Comparison of ENCODE assay signal across 8 cellular contexts in genomic region chr1:28553229-28553930, GRCh38. TPM values are rescaled to one million over a fixed set of nuclear protein-coding genes. Genes with fewer than 3 reads are reported as not detected.
A peak's percentile ranks its signal among the peaks of the same experiment; 100 is the strongest.
DNase-seq lines count a peak whose midpoint lies in the region; ATAC-seq and TF ChIP-seq lines count a peak whose summit lies in the region.

No MANE protein-coding gene starts in this region.

- H3K4me2 ChIP-seq in BLaER1 treated with 17β-estradiol and CSF1 and Interleukin-3, amounts not matched to agents 10 nM and 100 nM = peak overlapping the region; percentile 78 to 95 (median 88)

- peaks cover 24 to 42% (median 35%) of the 10 kb centered on the region in 11 experiments for H3K36me3 ChIP-seq in BLaER1 treated with 17β-estradiol and CSF1 and Interleukin-3, amounts not matched to agents 10 nM and 100 nM
- H3K36me3 ChIP-seq in body of pancreas (replicated peaks in 1 of 2; ENCODE audit: insufficient read depth in 1 of 2, low read depth in 2 of 2) = peaks cover 0 to 4% of the 10 kb centered on the region in 2 donors
- no peaks in the 10 kb centered on the region for H3K36me3 ChIP-seq in rectal smooth muscle tissue (ENCODE audit: control insufficient read depth, insufficient read depth, low read length)

- H3K4me3 ChIP-seq in BLaER1 treated with 17β-estradiol and CSF1 and Interleukin-3, amounts not matched to agents 10 nM and 100 nM = peak overlapping the region; percentile 77 to 96 (median 86)
- peak overlapping the region; percentile 12 to 97 for H3K4me3 ChIP-seq in body of pancreas
- H3K4me3 ChIP-seq in rectal smooth muscle tissue (ENCODE audit: low read length) = peak overlapping the region; percentile 94

- H3K27me3 ChIP-seq in BLaER1 treated with 17β-estradiol and CSF1 and Interleukin-3, amounts not matched to agents 10 nM and 100 nM = no peaks in the 10 kb centered on the region
- H3K27me3 ChIP-seq in body of pancreas (no peaks in the 10 kb centered on the region), rectal smooth muscle tissue (ENCODE audit: control insufficient read depth, insufficient read depth, low read length) (no peaks in the 10 kb centered on the region)

- no peaks in the 10 kb centered on the region for H4K20me1 ChIP-seq in BLaER1 treated with 17β-estradiol and CSF1 and Interleukin-3, amounts not matched to agents 10 nM and 100 nM

- TF ChIP-seq POLR2A in body of pancreas (IDR thresholded peaks at IDR 0.05) = no peak

- H3K9ac ChIP-seq in BLaER1 treated with 17β-estradiol and CSF1 and Interleukin-3, amounts not matched to agents 10 nM and 100 nM = peak overlapping the region; percentile 84 to 92 (median 88)
- peak overlapping the region; percentile 63 for H3K9ac ChIP-seq in rectal smooth muscle tissue (ENCODE audit: low read length)

- H3K4me1 ChIP-seq in BLaER1 treated with 17β-estradiol and CSF1 and Interleukin-3, amounts not matched to agents 10 nM and 100 nM = peaks cover 12 to 27% (median 21%) of the 10 kb centered on the region in 10 experiments
- H3K4me1 ChIP-seq in body of pancreas (peaks cover 19% of the 10 kb centered on the region), rectal smooth muscle tissue (ENCODE audit: control insufficient read depth, insufficient read depth, low read length) (no peaks in the 10 kb centered on the region)

- no peaks in the 10 kb centered on the region for H3K9me3 ChIP-seq in BLaER1 treated with 17β-estradiol and CSF1 and Interleukin-3, amounts not matched to agents 10 nM and 100 nM (replicated peaks in 1 of 11)
- H3K9me3 ChIP-seq in body of pancreas = no peaks in the 10 kb centered on the region

- 0 to 1% methylated on average over 7 to 31 of the region's 31 CpGs for WGBS in body of pancreas, 2 donors

- intact Hi-C loops in body of pancreas (cut with DNase I) = no loop called here

- ATAC-seq in GM18517 (IDR thresholded peaks at IDR 0.05; ENCODE audit: unreplicated experiment) = peak; percentile 2
- peak; percentile 10 for ATAC-seq in HG03060 (IDR thresholded peaks at IDR 0.05; ENCODE audit: low read depth, unreplicated experiment)
- peak; percentile 10 for ATAC-seq in body of pancreas
- ATAC-seq in GM18519 (IDR thresholded peaks at IDR 0.05; ENCODE audit: low FRiP score, unreplicated experiment) = no peak

- H3K27ac ChIP-seq in BLaER1 treated with 17β-estradiol and CSF1 and Interleukin-3, amounts not matched to agents 10 nM and 100 nM = peak overlapping the region; percentile 69 to 91 (median 85)
- H3K27ac ChIP-seq in body of pancreas (peak overlapping the region; percentile 56 to 81 (median 65)), rectal smooth muscle tissue (ENCODE audit: low read depth, low read length) (peak overlapping the region; percentile 77)

- TF ChIP-seq CTCF in body of pancreas (IDR thresholded peaks at IDR 0.05) = no peak

- DNase-seq in OCI-M1 (lab: John Stamatoyannopoulos, UW) = peak; percentile 66
- DNase-seq in body of pancreas = peak in 3 of 4 donors; percentile 24 to 43 (median 31)
- peak in 35 of 51 donors; percentile 14 to 71 (median 45) for DNase-seq in hypothalamus (lab: John Stamatoyannopoulos, UW)

RNA-seq across cellular contexts. Expression of gene TRNAU1AP, which starts 0.5 kb away (rescaled TPM):
- total RNA-seq in body of pancreas = 10 to 100 TPM in 1 of 2 donors, 1 to 10 TPM in 1; 8.9 to 14.3 TPM

RNA-seq across cellular contexts. Expression of gene RAB42, which starts 38.7 kb away (rescaled TPM):
- total RNA-seq in body of pancreas = 1 to 10 TPM in 1 of 2 donors, not detected in 1; 2.9 TPM

RNA-seq across cellular contexts. Expression of gene RCC1, which starts 47.5 kb away (rescaled TPM):
- 10 to 100 TPM; 10.1 to 23.4 TPM for total RNA-seq in body of pancreas
